In genomic region chr21:35023396-35024070, GRCh38 we compare ENCODE assay signal across 19 cellular contexts. TPM values are rescaled to one million over a fixed set of nuclear protein-coding genes. Genes with fewer than 3 reads are reported as not detected.
DNase-seq lines count a peak whose midpoint lies in the region; ATAC-seq and TF ChIP-seq lines count a peak whose summit lies in the region.
"Had no signal": no experiment of that assay in that cellular context is flagged by ENCODE, and none has a peak within 500 bp of the region (broad histone marks: within the 10 kb centered on the region; RNA-seq: fewer than 3 reads in every experiment).

No MANE protein-coding gene starts in this region.

- no peaks in the 10 kb centered on the region for H3K9me3 ChIP-seq in DND-41 (ENCODE audit: insufficient read depth, low read length, severe bottlenecking)
- H3K9me3 ChIP-seq: breast epithelium, SJSA1 had no signal

- no peaks in the 10 kb centered on the region for H3K27me3 Mint-ChIP-seq in activated T-cell treated with anti-CD3 and anti-CD28 coated beads, Interleukin-2, amount 50 U/mL, for 72 hours (ENCODE audit: low read depth)
- H3K27me3 Mint-ChIP-seq in activated T-cell treated with anti-CD3 and anti-CD28 coated beads, Interleukin-2, amount 50 U/mL, for 4 hours (ENCODE audit: low read depth), result no peaks in the 10 kb centered on the region
- H3K27me3 Mint-ChIP-seq in activated T-helper 2 cell treated with anti-CD3 and anti-CD28 coated beads, Interferon-gamma antibody, Interleukin-2, Interleukin-4, amounts not matched to agents 10 μg/mL and 5 μg/mL and 100 μg/mL, durations not matched to agents 14 hours and 24 hours and 36 hours (ENCODE audit: low read depth), result no peaks in the 10 kb centered on the region
- H3K27me3 Mint-ChIP-seq in naive thymus-derived CD8-positive, alpha-beta T cell, result no peaks in the 10 kb centered on the region

- peaks cover 91% of the 10 kb centered on the region for H3K79me2 ChIP-seq in DND-41 (ENCODE audit: insufficient read depth, low read length)

- no peak overlapping the region for H3K9ac ChIP-seq in DND-41 (ENCODE audit: low read depth, low read length)

- H3K27me3 ChIP-seq in DND-41 (ENCODE audit: insufficient read depth, low read length, poor library complexity), result no peaks in the 10 kb centered on the region
- H3K27me3 ChIP-seq: breast epithelium, SJSA1 had no signal

- intact Hi-C loops in activated T-helper 2 cell treated with anti-CD3 and anti-CD28 coated beads, Interferon-gamma antibody, Interleukin-2, Interleukin-4, amounts not matched to agents 10 μg/mL and 5 μg/mL and 100 μg/mL, durations not matched to agents 14 hours and 24 hours and 36 hours (cut with micrococcal nuclease), result loop anchor here (5.0 kb wide), 1 partner anchor 86 kb away; no protein-coding TSS in a partner anchor

- H3K4me3 Mint-ChIP-seq in activated T-cell treated with anti-CD3 and anti-CD28 coated beads, Interleukin-2, amount 50 U/mL, for 72 hours, result peak overlapping the region; percentile 43 to 75
- H3K4me3 Mint-ChIP-seq in activated T-cell treated with anti-CD3 and anti-CD28 coated beads, Interleukin-2, amount 50 U/mL, for 4 hours, result no peak overlapping the region
- peak overlapping the region; percentile 56 for H3K4me3 Mint-ChIP-seq in activated T-helper 2 cell treated with anti-CD3 and anti-CD28 coated beads, Interferon-gamma antibody, Interleukin-2, Interleukin-4, amounts not matched to agents 10 μg/mL and 5 μg/mL and 100 μg/mL, durations not matched to agents 14 hours and 24 hours and 36 hours (ENCODE audit: low read depth)
- peak overlapping the region in 3 of 10 donors; percentile 29 to 48 (median 33) for H3K4me3 Mint-ChIP-seq in naive thymus-derived CD8-positive, alpha-beta T cell
- H3K4me3 Mint-ChIP-seq: HFFc6, neural crest cell had no signal

- H3K36me3 ChIP-seq in DND-41 (ENCODE audit: insufficient read depth, low read length), result peaks cover 71% of the 10 kb centered on the region
- H3K36me3 ChIP-seq: breast epithelium, SJSA1 had no signal

- H3K9me3 Mint-ChIP-seq in activated T-cell treated with anti-CD3 and anti-CD28 coated beads, Interleukin-2, amount 50 U/mL, for 72 hours, result no peaks in the 10 kb centered on the region
- no peaks in the 10 kb centered on the region for H3K9me3 Mint-ChIP-seq in activated T-cell treated with anti-CD3 and anti-CD28 coated beads, Interleukin-2, amount 50 U/mL, for 4 hours
- H3K9me3 Mint-ChIP-seq in activated T-helper 2 cell treated with anti-CD3 and anti-CD28 coated beads, Interferon-gamma antibody, Interleukin-2, Interleukin-4, amounts not matched to agents 10 μg/mL and 5 μg/mL and 100 μg/mL, durations not matched to agents 14 hours and 24 hours and 36 hours, result no peaks in the 10 kb centered on the region
- H3K9me3 Mint-ChIP-seq in naive thymus-derived CD8-positive, alpha-beta T cell, result no peaks in the 10 kb centered on the region
- H3K9me3 Mint-ChIP-seq: HFFc6, neural crest cell had no signal

- no peak overlapping the region for H3K4me2 ChIP-seq in DND-41 (ENCODE audit: insufficient read depth, low read length)

- H3K4me3 ChIP-seq in DND-41 (ENCODE audit: low read depth in 1 of 2, low read length in 2 of 2), result no peak overlapping the region
- H3K4me3 ChIP-seq: breast epithelium, SJSA1 had no signal

- no peak for DNase-seq in activated T-cell treated with anti-CD3 and anti-CD28 coated beads, Interleukin-2, amount 50 U/mL, for 72 hours
- no peak for DNase-seq in activated T-cell treated with anti-CD3 and anti-CD28 coated beads, Interleukin-2, amount 50 U/mL, for 4 hours
- DNase-seq in DND-41 (no peak), GF-D8 (lab: John Stamatoyannopoulos, UW) (no peak)
- no peak for DNase-seq in activated T-helper 2 cell treated with anti-CD3 and anti-CD28 coated beads, Interferon-gamma antibody, Interleukin-2, Interleukin-4, amounts not matched to agents 10 μg/mL and 5 μg/mL and 100 μg/mL, durations not matched to agents 14 hours and 24 hours and 36 hours (ENCODE audit: low spot score)
- no peak for DNase-seq in naive thymus-derived CD8-positive, alpha-beta T cell
- DNase-seq: activated CD4-positive, alpha-beta T cell treated with anti-CD3 and anti-CD28 coated beads, Interleukin-2, amount 50 U/mL, for 4 hours; head of caudate nucleus; mesenchymal stem cell; NCI-H2029 treated with DMSO at 0.1 percent for 48 hours; NCI-H524 treated with DMSO at 0.1 percent for 48 hours; OCI-M1; substantia nigra had no signal

- no peak for TF ChIP-seq CTCF in DND-41 (IDR thresholded peaks at IDR 0.05; ENCODE audit: borderline replicate concordance, extremely low read depth, low read length, poor library complexity, severe bottlenecking)

- peaks cover 20% of the 10 kb centered on the region for H4K20me1 ChIP-seq in DND-41 (ENCODE audit: insufficient read depth, low read length)

- H3K4me1 ChIP-seq in DND-41 (ENCODE audit: insufficient read depth, low read length), result peaks cover 90% of the 10 kb centered on the region
- H3K4me1 ChIP-seq: breast epithelium had no signal

- H3K27ac ChIP-seq in DND-41 (ENCODE audit: low read length), result peak overlapping the region; percentile 93
- H3K27ac ChIP-seq: breast epithelium, SJSA1 had no signal

- POLR2A ChIA-PET in naive thymus-derived CD8-positive, alpha-beta T cell (lab: Charles Lee), result no interaction called here

- no peaks in the 10 kb centered on the region for H3K36me3 Mint-ChIP-seq in activated T-cell treated with anti-CD3 and anti-CD28 coated beads, Interleukin-2, amount 50 U/mL, for 72 hours (ENCODE audit: insufficient read depth in 2 of 2)
- peaks cover 21% of the 10 kb centered on the region for H3K36me3 Mint-ChIP-seq in activated T-cell treated with anti-CD3 and anti-CD28 coated beads, Interleukin-2, amount 50 U/mL, for 4 hours (ENCODE audit: insufficient read depth)
- peaks cover 39% of the 10 kb centered on the region for H3K36me3 Mint-ChIP-seq in activated T-helper 2 cell treated with anti-CD3 and anti-CD28 coated beads, Interferon-gamma antibody, Interleukin-2, Interleukin-4, amounts not matched to agents 10 μg/mL and 5 μg/mL and 100 μg/mL, durations not matched to agents 14 hours and 24 hours and 36 hours (ENCODE audit: low read depth)
- peaks cover 0 to 15% (median 3%) of the 10 kb centered on the region in 3 donors for H3K36me3 Mint-ChIP-seq in naive thymus-derived CD8-positive, alpha-beta T cell

- no peak overlapping the region for H2AFZ ChIP-seq in DND-41 (ENCODE audit: low read depth, low read length)

- H3K4me1 Mint-ChIP-seq in activated T-cell treated with anti-CD3 and anti-CD28 coated beads, Interleukin-2, amount 50 U/mL, for 72 hours (ENCODE audit: low read depth), result peaks cover 92% of the 10 kb centered on the region
- peaks cover 89% of the 10 kb centered on the region for H3K4me1 Mint-ChIP-seq in activated T-cell treated with anti-CD3 and anti-CD28 coated beads, Interleukin-2, amount 50 U/mL, for 4 hours (ENCODE audit: low read depth)
- peaks cover 84% of the 10 kb centered on the region for H3K4me1 Mint-ChIP-seq in activated T-helper 2 cell treated with anti-CD3 and anti-CD28 coated beads, Interferon-gamma antibody, Interleukin-2, Interleukin-4, amounts not matched to agents 10 μg/mL and 5 μg/mL and 100 μg/mL, durations not matched to agents 14 hours and 24 hours and 36 hours (ENCODE audit: low read depth)
- peaks cover 52 to 93% (median 92%) of the 10 kb centered on the region in 4 donors for H3K4me1 Mint-ChIP-seq in naive thymus-derived CD8-positive, alpha-beta T cell

- no peak for ATAC-seq in activated T-cell treated with anti-CD3 and anti-CD28 coated beads, Interleukin-2, amount 50 U/mL, for 72 hours (replicated peaks in 1 of 2)
- no peak for ATAC-seq in activated T-cell treated with anti-CD3 and anti-CD28 coated beads, Interleukin-2, amount 50 U/mL, for 4 hours
- no peak for ATAC-seq in DND-41 (ENCODE audit: insufficient read depth, low read depth)
- no peak for ATAC-seq in naive thymus-derived CD8-positive, alpha-beta T cell
- no peak for ATAC-seq in GM21526 (IDR thresholded peaks at IDR 0.05; ENCODE audit: low FRiP score, unreplicated experiment)
- ATAC-seq in HG03045 (IDR thresholded peaks at IDR 0.05; ENCODE audit: unreplicated experiment), result no peak

- H3K27ac Mint-ChIP-seq in activated T-cell treated with anti-CD3 and anti-CD28 coated beads, Interleukin-2, amount 50 U/mL, for 72 hours, result no peak overlapping the region
- peak overlapping the region; percentile 88 for H3K27ac Mint-ChIP-seq in activated T-helper 2 cell treated with anti-CD3 and anti-CD28 coated beads, Interferon-gamma antibody, Interleukin-2, Interleukin-4, amounts not matched to agents 10 μg/mL and 5 μg/mL and 100 μg/mL, durations not matched to agents 14 hours and 24 hours and 36 hours
- H3K27ac Mint-ChIP-seq in naive thymus-derived CD8-positive, alpha-beta T cell, result peak overlapping the region in 8 of 10 donors; percentile 26 to 88 (median 74)

RNA-seq across cellular contexts. Expression of gene RUNX1, which starts 25.6 kb away (rescaled TPM):
- 10 to 100 TPM; 36.6 to 56.2 TPM for total RNA-seq in activated T-cell treated with anti-CD3 and anti-CD28 coated beads, Interleukin-2, amount 50 U/mL, for 72 hours
- 100 to 1,000 TPM in 1 of 3 donors, 10 to 100 TPM in 2; 91.6 to 116 (median 99.9) TPM for total RNA-seq in activated T-cell treated with anti-CD3 and anti-CD28 coated beads, Interleukin-2, amount 50 U/mL, for 4 hours
- 120 and 121 TPM in 2 replicates for total RNA-seq in activated T-helper 2 cell treated with anti-CD3 and anti-CD28 coated beads, Interferon-gamma antibody, Interleukin-2, Interleukin-4, amounts not matched to agents 10 μg/mL and 5 μg/mL and 100 μg/mL, durations not matched to agents 14 hours and 24 hours and 36 hours
- 10 to 100 TPM; 67.1 to 69.0 TPM for total RNA-seq in naive thymus-derived CD8-positive, alpha-beta T cell
- 10 to 100 TPM; 13.1 to 22.6 (median 15.1) TPM for polyA plus RNA-seq in naive thymus-derived CD8-positive, alpha-beta T cell
